Comparison of ENCODE assay signal across 21 cellular contexts in the genomic region with DNA sequence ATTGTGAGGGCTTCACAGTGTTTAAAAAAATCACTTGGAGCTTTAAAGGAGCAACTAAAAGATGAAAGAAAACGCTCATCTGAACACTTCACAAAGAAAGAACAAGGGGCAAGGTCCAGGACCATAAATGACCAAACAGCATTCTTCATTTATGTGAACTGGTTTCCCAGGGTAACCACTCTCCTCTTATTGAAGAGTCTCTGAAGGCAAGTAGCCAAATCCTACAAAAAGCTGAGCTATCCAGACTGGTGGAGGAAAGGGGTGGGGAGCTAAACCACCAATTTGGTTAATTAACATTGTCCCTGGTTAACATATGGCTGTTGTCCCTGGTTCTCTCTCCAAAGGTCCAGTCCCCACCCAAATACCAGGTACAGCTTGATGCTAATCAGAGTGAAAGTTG. TPM values are rescaled to one million over a fixed set of nuclear protein-coding genes. Genes with fewer than 3 reads are reported as not detected.
DNase-seq lines count a peak whose midpoint lies in the region; ATAC-seq and TF ChIP-seq lines count a peak whose summit lies in the region.
"Had no signal": no experiment of that assay in that cellular context is flagged by ENCODE, and none has a peak within 500 bp of the region (broad histone marks: within the 10 kb centered on the region; RNA-seq: fewer than 3 reads in every experiment).

No MANE protein-coding gene starts in this region.

- H3K9me3 ChIP-seq in mammary epithelial cell (replicated peaks; ENCODE audit: insufficient read depth, low read length) (no peaks in the 10 kb centered on the region), SU-DHL-6 (ENCODE audit: insufficient read depth, low read length) (no peaks in the 10 kb centered on the region), lower lobe of right lung (peaks cover 9% of the 10 kb centered on the region)

- H3K4me1 ChIP-seq in mammary epithelial cell (ENCODE audit: insufficient read depth, low read length): peaks cover 16% of the 10 kb centered on the region
- peaks cover 17% of the 10 kb centered on the region for H3K4me1 ChIP-seq in lower lobe of right lung

- H3K9me2 ChIP-seq in SU-DHL-6 (replicated peaks; ENCODE audit: insufficient read depth, low read length): no peaks in the 10 kb centered on the region

- H3K36me3 ChIP-seq in mammary epithelial cell (ENCODE audit: insufficient read depth, low read length) (peaks cover 5% of the 10 kb centered on the region), SU-DHL-6 (ENCODE audit: low read length) (no peaks in the 10 kb centered on the region), lower lobe of right lung (no peaks in the 10 kb centered on the region)

- dilution Hi-C loops in mammary epithelial cell (cut with HindIII; ENCODE audit: low sequenced_read_pairs): no loop called here

- BruUV-seq in MCF 10A (replicated peaks; lab: Mats Ljungman, UMichigan) (no TSS peak), mammary epithelial cell (replicated peaks; lab: Mats Ljungman, UMichigan) (no TSS peak)

- no peak overlapping the region for H3K9ac ChIP-seq in mammary epithelial cell (ENCODE audit: insufficient read depth, low read length)
- 0 out of 2 replicates have a peak overlapping the region, but pooled peaks have one; percentile 1 for H3K9ac ChIP-seq in SU-DHL-6 (ENCODE audit: low read length)

- no peaks in the 10 kb centered on the region for H3K27me3 Mint-ChIP-seq in MCF 10A (ENCODE audit: insufficient read depth, unreplicated experiment)
- no peaks in the 10 kb centered on the region for H3K27me3 Mint-ChIP-seq in activated T-helper 1 cell treated with anti-CD3 and anti-CD28 coated beads, Interleukin-12 subunit alpha, Interleukin-12 subunit beta, Interleukin-2, Interleukin-4 antibody, amounts not matched to agents 30 ng/mL and 10 ng/mL and 1 ng/mL, durations not matched to agents 14 hours and 24 hours and 36 hours (ENCODE audit: insufficient read depth)
- no peaks in the 10 kb centered on the region for H3K27me3 Mint-ChIP-seq in chondrocyte (ENCODE audit: low read depth)

- peaks cover 25% of the 10 kb centered on the region for H3K36me3 Mint-ChIP-seq in MCF 10A (ENCODE audit: insufficient read depth, unreplicated experiment)
- H3K36me3 Mint-ChIP-seq in activated T-helper 1 cell treated with anti-CD3 and anti-CD28 coated beads, Interleukin-12 subunit alpha, Interleukin-12 subunit beta, Interleukin-2, Interleukin-4 antibody, amounts not matched to agents 30 ng/mL and 10 ng/mL and 1 ng/mL, durations not matched to agents 14 hours and 24 hours and 36 hours (ENCODE audit: low read depth): peaks cover 14% of the 10 kb centered on the region
- peaks cover 7% of the 10 kb centered on the region for H3K36me3 Mint-ChIP-seq in chondrocyte (ENCODE audit: low read depth)

- no peak overlapping the region for H2AFZ ChIP-seq in mammary epithelial cell (ENCODE audit: low read depth, low read length)
- H2AFZ ChIP-seq in SU-DHL-6 (ENCODE audit: low read depth, low read length, severe bottlenecking): no peak overlapping the region

- CTCF ChIA-PET in MCF 10A (lab: Yijun Ruan, JAX) (interaction anchor here (0.9 kb wide), 2 partner anchors 44 to 51 kb away, joined by 3 to 4 read pairs; no protein-coding TSS in a partner anchor), mammary epithelial cell (lab: Charles Lee; ENCODE audit: low non-redundant PET) (no interaction called here)

- H4K20me1 ChIP-seq in mammary epithelial cell (ENCODE audit: insufficient read depth, low read length): no peaks in the 10 kb centered on the region
- H4K20me1 ChIP-seq in SU-DHL-6 (ENCODE audit: low read depth, low read length): no peaks in the 10 kb centered on the region

- H3K9me3 Mint-ChIP-seq in MCF 10A (ENCODE audit: unreplicated experiment): peaks cover 10% of the 10 kb centered on the region
- peaks cover 35% of the 10 kb centered on the region for H3K9me3 Mint-ChIP-seq in activated T-helper 1 cell treated with anti-CD3 and anti-CD28 coated beads, Interleukin-12 subunit alpha, Interleukin-12 subunit beta, Interleukin-2, Interleukin-4 antibody, amounts not matched to agents 30 ng/mL and 10 ng/mL and 1 ng/mL, durations not matched to agents 14 hours and 24 hours and 36 hours
- H3K9me3 Mint-ChIP-seq in chondrocyte (ENCODE audit: low read depth): peaks cover 10% of the 10 kb centered on the region

- H3F3A ChIP-seq in SU-DHL-6 (ENCODE audit: insufficient read depth): peaks cover 61% of the 10 kb centered on the region

- intact Hi-C loops in MCF 10A (cut with micrococcal nuclease) (no loop called here), mammary epithelial cell (cut with micrococcal nuclease) (no loop called here), lower lobe of right lung (cut with DNase I) (no loop called here)
- intact Hi-C loops in activated T-helper 1 cell treated with anti-CD3 and anti-CD28 coated beads, Interleukin-12 subunit alpha, Interleukin-12 subunit beta, Interleukin-2, Interleukin-4 antibody, amounts not matched to agents 30 ng/mL and 10 ng/mL and 1 ng/mL, durations not matched to agents 14 hours and 24 hours and 36 hours (cut with micrococcal nuclease): no loop called here

- peak overlapping the region; percentile 77 for H3K27ac Mint-ChIP-seq in MCF 10A (ENCODE audit: low read depth, unreplicated experiment)
- H3K27ac Mint-ChIP-seq in activated T-helper 1 cell treated with anti-CD3 and anti-CD28 coated beads, Interleukin-12 subunit alpha, Interleukin-12 subunit beta, Interleukin-2, Interleukin-4 antibody, amounts not matched to agents 30 ng/mL and 10 ng/mL and 1 ng/mL, durations not matched to agents 14 hours and 24 hours and 36 hours: no peak overlapping the region
- no peak overlapping the region for H3K27ac Mint-ChIP-seq in chondrocyte (ENCODE audit: unreplicated experiment)
- H3K27ac Mint-ChIP-seq: natural killer cell, T-helper 17 cell had no signal

- H3K4me3 ChIP-seq in mammary epithelial cell (replicated peaks in 1 of 3; ENCODE audit: insufficient read depth in 1 of 3, low read depth in 2 of 3, low read length in 3 of 3) (no peak overlapping the region), SU-DHL-6 (ENCODE audit: insufficient read depth, low read length, poor library complexity, severe bottlenecking) (no peak overlapping the region), lower lobe of right lung (no peak overlapping the region)
- H3K4me3 ChIP-seq: lung had no signal

- H3K4me2 ChIP-seq in mammary epithelial cell (ENCODE audit: insufficient read depth, low read depth, low read length) (no peak overlapping the region), SU-DHL-6 (ENCODE audit: low read depth, low read length, poor library complexity, severe bottlenecking) (peak overlapping the region; percentile 12)

- POLR2A ChIA-PET in MCF 10A (lab: Yijun Ruan, JAX): interaction anchor here (0.6 to 1.0 kb wide), 4 partner anchors 11 to 43 kb away, joined by 3 to 5 read pairs (median 4); no protein-coding TSS in a partner anchor

- peak; percentile 52 to 73 for ATAC-seq in lower lobe of right lung
- no peak for ATAC-seq in GM21717 (IDR thresholded peaks at IDR 0.05; ENCODE audit: unreplicated experiment)
- ATAC-seq: natural killer cell, T-helper 17 cell had no signal

- peaks cover 49% of the 10 kb centered on the region for H3K4me1 Mint-ChIP-seq in MCF 10A (ENCODE audit: insufficient read depth, unreplicated experiment)
- peaks cover 43% of the 10 kb centered on the region for H3K4me1 Mint-ChIP-seq in activated T-helper 1 cell treated with anti-CD3 and anti-CD28 coated beads, Interleukin-12 subunit alpha, Interleukin-12 subunit beta, Interleukin-2, Interleukin-4 antibody, amounts not matched to agents 30 ng/mL and 10 ng/mL and 1 ng/mL, durations not matched to agents 14 hours and 24 hours and 36 hours (ENCODE audit: low read depth)
- H3K4me1 Mint-ChIP-seq in chondrocyte (ENCODE audit: low read depth): peaks cover 33% of the 10 kb centered on the region
- H3K4me1 Mint-ChIP-seq: T-helper 17 cell had no signal

- H3K27ac ChIP-seq in mammary epithelial cell (ENCODE audit: insufficient read depth, low read depth, low read length) (no peak overlapping the region), SU-DHL-6 (ENCODE audit: low read depth, low read length) (peak overlapping the region; percentile 93), lower lobe of right lung (no peak overlapping the region)

- TF ChIP-seq CTCF in MCF 10A (IDR thresholded peaks at IDR 0.05; ENCODE audit: unreplicated experiment): no peak
- no peak for TF ChIP-seq CTCF in mammary epithelial cell (conservative IDR thresholded peaks at IDR 0.05 in 1 of 2, IDR thresholded peaks at IDR 0.05 in 1 of 2; ENCODE audit: extremely low read depth in 1 of 2, insufficient read depth in 1 of 2, low read depth in 1 of 2, low read length in 2 of 2)
- TF ChIP-seq CTCF in SU-DHL-6 (IDR thresholded peaks at IDR 0.05; ENCODE audit: insufficient read depth, low read length, poor library complexity, severe bottlenecking): no peak
- TF ChIP-seq CTCF in lower lobe of right lung (IDR thresholded peaks at IDR 0.05): no peak
- TF ChIP-seq CTCF in chondrocyte (IDR thresholded peaks at IDR 0.05): no peak

- H3K79me2 ChIP-seq in mammary epithelial cell (ENCODE audit: insufficient read depth, low read length) (peaks cover 98% of the 10 kb centered on the region), SU-DHL-6 (ENCODE audit: insufficient read depth, low read length) (peaks cover 100% of the 10 kb centered on the region)

- 60% methylated on average over 1 of the region's 1 CpG for WGBS in mammary epithelial cell (ENCODE audit: low coverage, missing lambda C conversion rate)

- DNase-seq in MCF 10A (ENCODE audit: unreplicated experiment) (no peak), mammary epithelial cell (no peak), lower lobe of right lung (no peak), HPDE6-E6E7 (ENCODE audit: extremely low spot score) (no peak), chondrocyte (ENCODE audit: low spot score) (no peak)
- no peak for DNase-seq in activated T-helper 1 cell treated with anti-CD3 and anti-CD28 coated beads, Interleukin-12 subunit alpha, Interleukin-12 subunit beta, Interleukin-2, Interleukin-4 antibody, amounts not matched to agents 30 ng/mL and 10 ng/mL and 1 ng/mL, durations not matched to agents 14 hours and 24 hours and 36 hours (ENCODE audit: low spot score)
- DNase-seq: activated CD8-positive, alpha-beta memory T cell treated with anti-CD3 and anti-CD28 coated beads, Interleukin-2, amount 50 U/mL, for 4 hours; activated naive CD4-positive, alpha-beta T cell treated with Interleukin-2 at 50 U/mL for 16 hours; cortex of kidney; erythroblast; GDM1; H9; IMR-90; natural killer cell; NCI-H2227 treated with DMSO at 0.1 percent for 48 hours; retina; Right ventricle myocardium superior; T-helper 17 cell had no signal

- in situ Hi-C loops in mammary epithelial cell (cut with MboI; ENCODE audit: low sequenced_read_pairs in 2 of 2): no loop called here

- H3K4me3 Mint-ChIP-seq in MCF 10A (ENCODE audit: unreplicated experiment): no peak overlapping the region
- no peak overlapping the region for H3K4me3 Mint-ChIP-seq in activated T-helper 1 cell treated with anti-CD3 and anti-CD28 coated beads, Interleukin-12 subunit alpha, Interleukin-12 subunit beta, Interleukin-2, Interleukin-4 antibody, amounts not matched to agents 30 ng/mL and 10 ng/mL and 1 ng/mL, durations not matched to agents 14 hours and 24 hours and 36 hours
- H3K4me3 Mint-ChIP-seq in chondrocyte (ENCODE audit: unreplicated experiment): no peak overlapping the region
- H3K4me3 Mint-ChIP-seq: H9, natural killer cell, T-helper 17 cell had no signal

- H3K27me3 ChIP-seq in mammary epithelial cell (ENCODE audit: insufficient read depth, low read length) (no peaks in the 10 kb centered on the region), SU-DHL-6 (ENCODE audit: low read length) (no peaks in the 10 kb centered on the region), lower lobe of right lung (ENCODE audit: low read depth) (no peaks in the 10 kb centered on the region)

RNA-seq across cellular contexts. Expression of gene OSBPL10, which starts 58.1 kb away (rescaled TPM):
- 128 and 172 TPM in 2 replicates for total RNA-seq in MCF 10A (2022)
- 10 to 100 TPM; 68.1 to 68.7 TPM for total RNA-seq in mammary epithelial cell
- polyA plus RNA-seq in mammary epithelial cell: 44.4 TPM
- polyA minus RNA-seq in mammary epithelial cell: 84.2 TPM
- 18.8 TPM for total RNA-seq in lower lobe of right lung
- total RNA-seq in activated T-helper 1 cell treated with anti-CD3 and anti-CD28 coated beads, Interleukin-12 subunit alpha, Interleukin-12 subunit beta, Interleukin-2, Interleukin-4 antibody, amounts not matched to agents 30 ng/mL and 10 ng/mL and 1 ng/mL, durations not matched to agents 14 hours and 24 hours and 36 hours: 12.1 and 14.5 TPM in 2 replicates
- total RNA-seq in chondrocyte: 44.1 to 56.6 TPM (median 45.4 TPM) in 3 replicates

RNA-seq across cellular contexts. Expression of gene ZNF860, which starts 58.6 kb away (rescaled TPM):
- total RNA-seq in MCF 10A (2022) (11.7 and 12.5 TPM in 2 replicates), mammary epithelial cell (1 to 10 TPM; 3.4 to 4.0 TPM), lower lobe of right lung (1.6 TPM), chondrocyte (1.5 to 2.4 TPM (median 2.0 TPM) in 3 replicates)
- polyA plus RNA-seq in mammary epithelial cell: 4.4 TPM
- 15.0 TPM for polyA minus RNA-seq in mammary epithelial cell
- total RNA-seq in activated T-helper 1 cell treated with anti-CD3 and anti-CD28 coated beads, Interleukin-12 subunit alpha, Interleukin-12 subunit beta, Interleukin-2, Interleukin-4 antibody, amounts not matched to agents 30 ng/mL and 10 ng/mL and 1 ng/mL, durations not matched to agents 14 hours and 24 hours and 36 hours: 0.34 and 0.81 TPM in 2 replicates
